In genomic region chr5:77028631-77029375, GRCh38 we compare ENCODE assay signal across 14 cellular contexts. TPM values are rescaled to one million over a fixed set of nuclear protein-coding genes. Genes with fewer than 3 reads are reported as not detected.
DNase-seq lines count a peak whose midpoint lies in the region; ATAC-seq and TF ChIP-seq lines count a peak whose summit lies in the region.
"Had no signal": no experiment of that assay in that cellular context is flagged by ENCODE, and none has a peak within 500 bp of the region (broad histone marks: within the 10 kb centered on the region; RNA-seq: fewer than 3 reads in every experiment).

No MANE protein-coding gene starts in this region.

- peak overlapping the region; percentile 89 for H3K27ac Mint-ChIP-seq in CD4-positive, alpha-beta T cell
- no peak overlapping the region for H3K27ac Mint-ChIP-seq in neural crest cell (ENCODE audit: unreplicated experiment)

- H3K4me3 Mint-ChIP-seq in CD4-positive, alpha-beta T cell = peak overlapping the region; percentile 76
- peak overlapping the region; percentile 66 for H3K4me3 Mint-ChIP-seq in neural crest cell

- peaks cover 9 to 18% of the 10 kb centered on the region in 2 experiments; a peak in 3 of 4 replicates for H3K4me1 ChIP-seq in HCT116 (ENCODE audit: control insufficient read depth in 1 of 2, insufficient read depth in 2 of 2, low read length in 2 of 2)

- CTCF ChIA-PET in CD4-positive, alpha-beta T cell (lab: Charles Lee) = no interaction called here
- CTCF ChIA-PET in HCT116 (lab: Charles Lee) = no interaction called here

- H3K27ac ChIP-seq in CD4-positive, alpha-beta T cell (ENCODE audit: low read depth, low read length) = no peak overlapping the region
- H3K27ac ChIP-seq in HCT116 (ENCODE audit: low read depth, low read length) (no peak overlapping the region), dorsolateral prefrontal cortex (peak overlapping the region; percentile 5 to 95 (median 87))
- H3K27ac ChIP-seq: testis had no signal

- peaks cover 9% of the 10 kb centered on the region for H3K9me3 ChIP-seq in CD4-positive, alpha-beta T cell (ENCODE audit: control insufficient read depth, low read length)
- H3K9me3 ChIP-seq in HCT116 (ENCODE audit: control insufficient read depth in 1 of 2, insufficient read depth in 1 of 2, low read depth in 1 of 2, low read length in 2 of 2) = peaks cover 3 to 19% of the 10 kb centered on the region in 2 experiments; a peak in 2 of 4 replicates
- H3K9me3 ChIP-seq: gastrocnemius medialis, testis had no signal

- peaks cover 23% of the 10 kb centered on the region for H3K36me3 Mint-ChIP-seq in CD4-positive, alpha-beta T cell (ENCODE audit: low read depth)
- H3K36me3 Mint-ChIP-seq in neural crest cell (ENCODE audit: low read depth) = peaks cover 22% of the 10 kb centered on the region

- peaks cover 41% of the 10 kb centered on the region for H3K4me1 Mint-ChIP-seq in CD4-positive, alpha-beta T cell (ENCODE audit: low read depth)
- H3K4me1 Mint-ChIP-seq in neural crest cell = peaks cover 23% of the 10 kb centered on the region

- H3K9me3 Mint-ChIP-seq in CD4-positive, alpha-beta T cell = peaks cover 11% of the 10 kb centered on the region
- H3K9me3 Mint-ChIP-seq in neural crest cell = peaks cover 17% of the 10 kb centered on the region

- BruUV-seq in HCT116 (replicated peaks; lab: Mats Ljungman, UMichigan) = no TSS peak

- no peaks in the 10 kb centered on the region for H4K20me1 ChIP-seq in HCT116 (ENCODE audit: insufficient read depth)

- DNase-seq in CD4-positive, alpha-beta T cell = no peak
- DNase-seq in HCT116 (ENCODE audit: low read depth, low spot score) = no peak
- peak in 2 of 10 donors; percentile 33 to 36 for DNase-seq in dorsolateral prefrontal cortex
- no peak for DNase-seq in neural crest cell (ENCODE audit: low read depth, low spot score)
- no peak for DNase-seq in DMS153 treated with DMSO at 0.1 percent for 48 hours (lab: John Stamatoyannopoulos, UW; ENCODE audit: unreplicated experiment)
- DNase-seq in HUDEP-2 (lab: John Stamatoyannopoulos, UW; ENCODE audit: unreplicated experiment in 76 of 76) = no peak
- DNase-seq in NCI-H2196 (lab: John Stamatoyannopoulos, UW; ENCODE audit: unreplicated experiment) = no peak
- DNase-seq: gastrocnemius medialis; NCI-H2029 treated with DMSO at 0.1 percent for 48 hours; NK-92 treated with Interleukin-12 subunit alpha and Interleukin-12 subunit beta, amount 100 ng/mL, for 24 hours; stimulated activated CD4-positive, alpha-beta T cell treated with anti-CD3 and anti-CD28 coated beads, Interleukin-15, amount 100 ng/mL, for 24 hours; testis had no signal

- TF ChIP-seq CTCF in CD4-positive, alpha-beta T cell (IDR thresholded peaks at IDR 0.05) = no peak
- TF ChIP-seq CTCF in HCT116 (IDR thresholded peaks at IDR 0.05 in 2 of 3, conservative IDR thresholded peaks at IDR 0.05 in 1 of 3; ENCODE audit: borderline replicate concordance in 1 of 3, insufficient read depth in 1 of 3, low read depth in 2 of 3, low read length in 2 of 3) = no peak
- no peak for TF ChIP-seq CTCF in dorsolateral prefrontal cortex (IDR thresholded peaks at IDR 0.05 in 54 of 56, conservative IDR thresholded peaks at IDR 0.05 in 2 of 56; ENCODE audit: low read depth in 1 of 56, partially characterized antibody in 56 of 56)
- TF ChIP-seq CTCF in neural crest cell (conservative IDR thresholded peaks at IDR 0.05) = no peak

- no peak for ATAC-seq in CD4-positive, alpha-beta T cell (ENCODE audit: poor library complexity)
- ATAC-seq in HCT116 = no peak
- ATAC-seq: activated naive CD4-positive, alpha-beta T cell treated with anti-CD3 and anti-CD28 coated beads, Interleukin-2, amount 50 U/mL, for 72 hours; gastrocnemius medialis; Right ventricle myocardium inferior had no signal

- peaks cover 27% of the 10 kb centered on the region for H3K79me2 ChIP-seq in HCT116 (ENCODE audit: insufficient read depth, low read length)

- no peaks in the 10 kb centered on the region for H3K9me2 ChIP-seq in HCT116 (ENCODE audit: insufficient read depth)

- H3K36me3 ChIP-seq in HCT116 (ENCODE audit: control insufficient read depth in 1 of 2, insufficient read depth in 2 of 2, low read length in 2 of 2) = 0 out of 4 replicates have a peak, but pooled peaks cover 0 to 6% of the 10 kb centered on the region in 2 experiments
- H3K36me3 ChIP-seq: gastrocnemius medialis had no signal

- no peak overlapping the region for H3K4me2 ChIP-seq in HCT116 (ENCODE audit: low read length)

- POLR2A ChIA-PET in CD4-positive, alpha-beta T cell (lab: Charles Lee) = no interaction called here
- POLR2A ChIA-PET in HCT116 (lab: Charles Lee) = no interaction called here

- TF ChIP-seq POLR2A in HCT116 (IDR thresholded peaks at IDR 0.05; ENCODE audit: borderline replicate concordance, extremely low read depth, insufficient read depth, insufficient read length) = no peak

- TF ChIP-seq RAD21 in HCT116 (IDR thresholded peaks at IDR 0.05; ENCODE audit: low read depth) = no peak

- intact Hi-C loops in CD4-positive, alpha-beta T cell (cut with DNase I, micrococcal nuclease) = loop anchor here in 1 of 2 experiments (5.0 to 10.0 kb wide), 4 partner anchors 167 to 1517 kb away; partner anchors contain the start of genes AP3B1, CERT1 and POLK
- intact Hi-C loops in HCT116 (cut with micrococcal nuclease) (no loop called here), dorsolateral prefrontal cortex (cut with DNase I) (no loop called here)

- peaks cover 5% of the 10 kb centered on the region for H3K27me3 Mint-ChIP-seq in CD4-positive, alpha-beta T cell
- H3K27me3 Mint-ChIP-seq in neural crest cell (ENCODE audit: low read depth) = peaks cover 15% of the 10 kb centered on the region

- RAD21 ChIA-PET in HCT116 (lab: Charles Lee; ENCODE audit: low non-redundant PET in 1 of 2, low total read pairs in 2 of 2, uncharacterized antibody in 2 of 2, unreplicated experiment in 2 of 2) = no interaction called here

- no peak overlapping the region for H3K9ac ChIP-seq in HCT116 (ENCODE audit: low read length)

- no peak overlapping the region for H3K4me3 ChIP-seq in HCT116 (replicated peaks in 1 of 2; ENCODE audit: low read depth in 1 of 2, low read length in 2 of 2)
- peak overlapping the region in 6 of 59 donors; percentile 25 to 92 (median 76) for H3K4me3 ChIP-seq in dorsolateral prefrontal cortex

- H3K27me3 ChIP-seq in CD4-positive, alpha-beta T cell (ENCODE audit: control insufficient read depth, insufficient read depth, low read length) = no peaks in the 10 kb centered on the region
- H3K27me3 ChIP-seq in HCT116 (ENCODE audit: insufficient read depth, low read length) (no peaks in the 10 kb centered on the region), dorsolateral prefrontal cortex (no peaks in the 10 kb centered on the region)
- H3K27me3 ChIP-seq: gastrocnemius medialis, testis had no signal

- peak overlapping the region; percentile 96 for H2AFZ ChIP-seq in HCT116 (ENCODE audit: low read depth, low read length, poor library complexity, severe bottlenecking)

TF ChIP-seq in HCT116, 20 proteins besides CTCF, POLR2A, EP300 and RAD21:
- TF ChIP-seq YY1 (IDR thresholded peaks at IDR 0.05; ENCODE audit: extremely low read depth, insufficient replicate concordance, low read depth, low read length) (no peak), SIN3A (IDR thresholded peaks at IDR 0.05; ENCODE audit: low read depth) (no peak), CEBPB (IDR thresholded peaks at IDR 0.05; ENCODE audit: low read depth) (no peak), SP1 (IDR thresholded peaks at IDR 0.05; ENCODE audit: low read depth) (no peak)

RNA-seq across cellular contexts. Expression of gene AGGF1, which starts 1.4 kb away (rescaled TPM):
- total RNA-seq in CD4-positive, alpha-beta T cell = 10 to 100 TPM; 15.5 to 15.7 TPM
- 22.2 TPM for total RNA-seq in HCT116 (2021; ENCODE audit: unreplicated experiment)
- polyA plus RNA-seq in HCT116 (2012) = 7.0 and 7.1 TPM in 2 replicates
- 10 to 100 TPM; 23.6 to 41.9 (median 31.2) TPM for total RNA-seq in dorsolateral prefrontal cortex
- 26.6 and 26.9 TPM in 2 replicates for total RNA-seq in neural crest cell

RNA-seq across cellular contexts. Expression of gene ZBED3, which starts 58.3 kb away (rescaled TPM):
- 1 to 10 TPM; 3.0 to 3.7 TPM for total RNA-seq in CD4-positive, alpha-beta T cell
- total RNA-seq in HCT116 (2021; ENCODE audit: unreplicated experiment) (12.7 TPM), dorsolateral prefrontal cortex (10 to 100 TPM in 64 of 120 experiments, 1 to 10 TPM in 56; 3.1 to 27.3 (median 10.4) TPM), neural crest cell (12.1 and 12.2 TPM in 2 replicates)
- 4.7 and 6.7 TPM in 2 replicates for polyA plus RNA-seq in HCT116 (2012)

Comparison
In these comparisons a context has a peak if more than half of its experiments do, and no peak if none do; other contexts are left out.
1. H3K27ac ChIP-seq: peak in dorsolateral prefrontal cortex (59 of 59); none in CD4-positive, alpha-beta T cell (single experiment) and HCT116 (single experiment).